Comparison of ENCODE assay signal across 8 cellular contexts in genomic region chr3:126476166-126476975, GRCh38. TPM values are rescaled to one million over a fixed set of nuclear protein-coding genes. Genes with fewer than 3 reads are reported as not detected.
DNase-seq lines count a peak whose midpoint lies in the region; ATAC-seq and TF ChIP-seq lines count a peak whose summit lies in the region.

No MANE protein-coding gene starts in this region.

- TF ChIP-seq CTCF in activated B cell treated with CpG ODN at 0.5 μM for 24 hours (IDR thresholded peaks at IDR 0.05) (no peak), esophagus muscularis mucosa (IDR thresholded peaks at IDR 0.05) (no peak)

- POLR2A ChIA-PET in activated B cell treated with CpG ODN at 0.5 μM for 24 hours (lab: Charles Lee), result interaction anchor here (0.6 to 1.2 kb wide), 5 partner anchors 13 to 1598 kb away, joined by 3 to 4 read pairs (median 3); partner anchors contain the start of gene SLC41A3
- POLR2A ChIA-PET in naive thymus-derived CD4-positive, alpha-beta T cell (lab: Charles Lee), result interaction anchor here (0.8 kb wide), 2 partner anchors 15 to 228 kb away, joined by 3 read pairs; partner anchors contain the start of gene CHCHD6

- H3K4me3 Mint-ChIP-seq in activated B cell treated with CpG ODN at 0.5 μM for 24 hours, result peak overlapping the region; percentile 87
- H3K4me3 Mint-ChIP-seq in naive thymus-derived CD4-positive, alpha-beta T cell, result peak overlapping the region; percentile 81 to 91 (median 87)

- H3K4me3 ChIP-seq in esophagus muscularis mucosa, result peak overlapping the region; percentile 67 to 79 (median 71)
- H3K4me3 ChIP-seq in naive thymus-derived CD4-positive, alpha-beta T cell (ENCODE audit: low read length), result peak overlapping the region; percentile 89

- CTCF ChIA-PET in activated B cell treated with CpG ODN at 0.5 μM for 24 hours (lab: Charles Lee), result interaction anchor here (1.1 kb wide), 1 partner anchor 275 kb away, joined by 3 read pairs; no protein-coding TSS in a partner anchor
- CTCF ChIA-PET in naive thymus-derived CD4-positive, alpha-beta T cell (lab: Charles Lee), result interaction anchor here (0.5 to 0.6 kb wide), 2 partner anchors 14 to 46 kb away, joined by 3 read pairs; no protein-coding TSS in a partner anchor

- no peaks in the 10 kb centered on the region for H3K27me3 Mint-ChIP-seq in activated B cell treated with CpG ODN at 0.5 μM for 24 hours
- peaks cover 0 to 4% (median 0%) of the 10 kb centered on the region in 5 donors for H3K27me3 Mint-ChIP-seq in naive thymus-derived CD4-positive, alpha-beta T cell

- intact Hi-C loops in activated B cell treated with CpG ODN at 0.5 μM for 24 hours (cut with micrococcal nuclease), result loop anchor here (1.0 to 10.0 kb wide), 8 partner anchors 228 to 1742 kb away; partner anchors contain the start of genes ABTB1, CHCHD6, EEFSEC and RUVBL1
- intact Hi-C loops in esophagus muscularis mucosa (cut with DNase I), result no loop called here
- intact Hi-C loops in naive thymus-derived CD4-positive, alpha-beta T cell (cut with micrococcal nuclease), result loop anchor here (1.0 to 10.0 kb wide), 12 partner anchors 228 to 1744 kb away; partner anchors contain the start of genes OSBPL11 (in 2 of the 2), ABTB1 (in 1 of the 2), CHCHD6 (in 1 of the 2) and RUVBL1 (in 1 of the 2)

- H3K36me3 ChIP-seq in esophagus muscularis mucosa, result peaks cover 0 to 2% (median under 1%) of the 10 kb centered on the region in 4 donors
- H3K36me3 ChIP-seq in naive thymus-derived CD4-positive, alpha-beta T cell (ENCODE audit: control insufficient read depth in 2 of 3, insufficient read depth in 3 of 3, low read length in 3 of 3), result peaks cover under 1 to 9% (median 2%) of the 10 kb centered on the region in 3 experiments

- peak overlapping the region; percentile 89 to 94 (median 92) for H3K27ac ChIP-seq in esophagus muscularis mucosa (replicated peaks in 1 of 4)
- H3K27ac ChIP-seq in naive thymus-derived CD4-positive, alpha-beta T cell (ENCODE audit: low read depth, low read length), result peak overlapping the region; percentile 86

- DNase-seq in NCI-H510A treated with DMSO at 0.1 percent for 48 hours (lab: John Stamatoyannopoulos, UW) (peak; percentile 40), NCI-H510A (lab: John Stamatoyannopoulos, UW) (no peak), NAMALWA (ENCODE audit: low spot score) (peak; percentile 48), activated B cell treated with CpG ODN at 0.5 μM for 24 hours (peak; percentile 62), esophagus muscularis mucosa (ENCODE audit: extremely low spot score) (no peak), UCSD-AML1 (lab: John Stamatoyannopoulos, UW; ENCODE audit: unreplicated experiment) (no peak)
- DNase-seq in naive thymus-derived CD4-positive, alpha-beta T cell, result peak in 2 of 9 donors; percentile 46 to 64

- H3K27ac Mint-ChIP-seq in activated B cell treated with CpG ODN at 0.5 μM for 24 hours, result peak overlapping the region; percentile 63
- peak overlapping the region; percentile 70 to 96 (median 92) for H3K27ac Mint-ChIP-seq in naive thymus-derived CD4-positive, alpha-beta T cell

- 27% methylated on average over 24 of the region's 63 CpGs for WGBS in esophagus muscularis mucosa

- no peaks in the 10 kb centered on the region for H3K9me3 Mint-ChIP-seq in activated B cell treated with CpG ODN at 0.5 μM for 24 hours
- H3K9me3 Mint-ChIP-seq in naive thymus-derived CD4-positive, alpha-beta T cell, result peaks cover 0 to 3% (median 0%) of the 10 kb centered on the region in 11 donors

- H3K27me3 ChIP-seq in esophagus muscularis mucosa, result no peaks in the 10 kb centered on the region
- H3K27me3 ChIP-seq in naive thymus-derived CD4-positive, alpha-beta T cell (ENCODE audit: control insufficient read depth in 2 of 2, insufficient read depth in 2 of 2, low read length in 2 of 2), result no peaks in the 10 kb centered on the region

- no peak for TF ChIP-seq EP300 in esophagus muscularis mucosa (IDR thresholded peaks at IDR 0.05)

- ATAC-seq in HG02571 (IDR thresholded peaks at IDR 0.05; ENCODE audit: unreplicated experiment), result peak; percentile 18
- peak; percentile 2 for ATAC-seq in activated B cell treated with CpG ODN at 0.5 μM for 24 hours (ENCODE audit: low read depth)
- ATAC-seq in naive thymus-derived CD4-positive, alpha-beta T cell, result no peak

- peaks cover 37% of the 10 kb centered on the region for H3K4me1 Mint-ChIP-seq in activated B cell treated with CpG ODN at 0.5 μM for 24 hours
- peaks cover 34 to 44% (median 40%) of the 10 kb centered on the region in 7 donors for H3K4me1 Mint-ChIP-seq in naive thymus-derived CD4-positive, alpha-beta T cell

- peaks cover 22% of the 10 kb centered on the region for H3K36me3 Mint-ChIP-seq in activated B cell treated with CpG ODN at 0.5 μM for 24 hours (ENCODE audit: low read depth)
- peaks cover 0 to 16% (median 11%) of the 10 kb centered on the region in 5 donors for H3K36me3 Mint-ChIP-seq in naive thymus-derived CD4-positive, alpha-beta T cell

- H3K9me3 ChIP-seq in esophagus muscularis mucosa, result no peaks in the 10 kb centered on the region
- H3K9me3 ChIP-seq in naive thymus-derived CD4-positive, alpha-beta T cell (ENCODE audit: control insufficient read depth in 2 of 3, low read length in 3 of 3), result no peaks in the 10 kb centered on the region

- peaks cover 39 to 45% (median 45%) of the 10 kb centered on the region in 4 donors for H3K4me1 ChIP-seq in esophagus muscularis mucosa
- peaks cover 29 to 34% of the 10 kb centered on the region in 2 donors for H3K4me1 ChIP-seq in naive thymus-derived CD4-positive, alpha-beta T cell (ENCODE audit: control insufficient read depth in 2 of 2, insufficient read depth in 2 of 2, low read length in 2 of 2)

- peak; percentile 54 for TF ChIP-seq POLR2A in esophagus muscularis mucosa (IDR thresholded peaks at IDR 0.05; ENCODE audit: low read depth)

RNA-seq across cellular contexts. Expression of gene ZXDC, which starts 0.7 kb away (rescaled TPM):
- total RNA-seq in activated B cell treated with CpG ODN at 0.5 μM for 24 hours (37.4 and 45.4 TPM in 2 replicates), esophagus muscularis mucosa (10 to 100 TPM; 25.8 to 41.2 (median 38.6) TPM)
- total RNA-seq in naive thymus-derived CD4-positive, alpha-beta T cell, result 10 to 100 TPM; 33.7 to 71.9 (median 67.6) TPM
- 10 to 100 TPM; 10.3 to 24.1 TPM for polyA plus RNA-seq in naive thymus-derived CD4-positive, alpha-beta T cell

RNA-seq across cellular contexts. Expression of gene UROC1, which starts 41.2 kb away (rescaled TPM):
- not detected in 2 replicates for total RNA-seq in activated B cell treated with CpG ODN at 0.5 μM for 24 hours
- not detected for total RNA-seq in esophagus muscularis mucosa
- total RNA-seq in naive thymus-derived CD4-positive, alpha-beta T cell, result not detected
- polyA plus RNA-seq in naive thymus-derived CD4-positive, alpha-beta T cell, result not detected

RNA-seq across cellular contexts. Expression of gene CHST13, which starts 47.6 kb away (rescaled TPM):
- total RNA-seq in activated B cell treated with CpG ODN at 0.5 μM for 24 hours (not detected in 2 replicates), esophagus muscularis mucosa (under 1 TPM; 0.19 to 0.69 (median 0.37) TPM)
- 1 to 10 TPM in 1 of 5 experiments, under 1 TPM in 3, not detected in 1; 0.21 to 3.8 (median 0.54) TPM for total RNA-seq in naive thymus-derived CD4-positive, alpha-beta T cell
- polyA plus RNA-seq in naive thymus-derived CD4-positive, alpha-beta T cell, result not detected

Comparison
In these comparisons a context has a peak if more than half of its experiments do, and no peak if none do; other contexts are left out.
1. DNase-seq: peak in NCI-H510A treated with DMSO at 0.1 percent for 48 hours (single experiment), NAMALWA (single experiment) and activated B cell treated with CpG ODN at 0.5 μM for 24 hours (single experiment); none in NCI-H510A (single experiment), esophagus muscularis mucosa (single experiment) and UCSD-AML1 (single experiment).